In genomic region chr4:56757270-56757746, GRCh38 we compare ENCODE assay signal across 9 cellular contexts.
DNase-seq lines count a peak whose midpoint lies in the region; ATAC-seq, FAIRE-seq and TF ChIP-seq lines count a peak whose summit lies in the region.
"Had no signal": no experiment of that assay in that cellular context is flagged by ENCODE, and none has a peak within 500 bp of the region (broad histone marks: within the 10 kb centered on the region; RNA-seq: fewer than 3 reads in every experiment).

No MANE protein-coding gene starts in this region.

- dilution Hi-C loops in endothelial cell of umbilical vein (cut with MboI; ENCODE audit: extremely low pct_ligation_motif_present, low sequenced_read_pairs), result no loop called here

- DNase-seq in stimulated activated CD4-positive, alpha-beta T cell treated with anti-CD3 and anti-CD28 coated beads, Interleukin-4, amount 100 ng/mL, for 4 hours, result peak; percentile 4 to 5
- no peak for DNase-seq in stimulated activated CD4-positive, alpha-beta T cell treated with anti-CD3 and anti-CD28 coated beads, Interleukin-4, amount 100 ng/mL, for 1 hour
- peak; percentile 53 for DNase-seq in WERI-Rb-1
- DNase-seq in endothelial cell of umbilical vein (ENCODE audit: low read depth, low spot score), result no peak
- peak; percentile 40 for DNase-seq in stimulated activated CD8-positive, alpha-beta memory T cell treated with anti-CD3 and anti-CD28 coated beads, Interleukin-4, amount 100 ng/mL, for 48 hours
- no peak for DNase-seq in Karpas-422
- DNase-seq in NCI-H1694 (lab: John Stamatoyannopoulos, UW), result no peak

- H3K9me3 ChIP-seq in WERI-Rb-1 (ENCODE audit: severe bottlenecking) (peaks cover 6% of the 10 kb centered on the region), endothelial cell of umbilical vein (replicated peaks; ENCODE audit: control insufficient read depth, insufficient read depth, low read length) (no peaks in the 10 kb centered on the region), Karpas-422 (ENCODE audit: low read length) (no peaks in the 10 kb centered on the region)

- H3K27me3 ChIP-seq in WERI-Rb-1 (ENCODE audit: insufficient read depth, low read depth, severe bottlenecking), result no peaks in the 10 kb centered on the region
- H3K27me3 ChIP-seq in endothelial cell of umbilical vein (ENCODE audit: control insufficient read depth in 2 of 2, insufficient read depth in 2 of 2, low read length in 2 of 2), result no peaks in the 10 kb centered on the region
- no peaks in the 10 kb centered on the region for H3K27me3 ChIP-seq in Karpas-422 (ENCODE audit: low read length)

- no peak for TF ChIP-seq POLR2A in endothelial cell of umbilical vein (IDR thresholded peaks at IDR 0.05; ENCODE audit: low read depth, low read length)

- FAIRE-seq in endothelial cell of umbilical vein (lab: Jason Lieb, UNC), result no peak
- FAIRE-seq: G401.6 had no signal

- H2AFZ ChIP-seq in endothelial cell of umbilical vein (ENCODE audit: low read depth, low read length), result peak overlapping the region; percentile 58
- H2AFZ ChIP-seq in Karpas-422 (ENCODE audit: low read length), result no peak overlapping the region; the same call in 1 of the 2 replicates

- H3K4me3 ChIP-seq in WERI-Rb-1 (ENCODE audit: low read depth, low read length) (no peak overlapping the region), endothelial cell of umbilical vein (replicated peaks in 1 of 3; ENCODE audit: insufficient read depth in 1 of 3, low read depth in 1 of 3, low read length in 3 of 3) (no peak overlapping the region), Karpas-422 (ENCODE audit: low read length) (no peak overlapping the region)

- BruUV-seq in endothelial cell of umbilical vein (replicated peaks; lab: Mats Ljungman, UMichigan), result no TSS peak

- H3K4me1 ChIP-seq in endothelial cell of umbilical vein (ENCODE audit: control insufficient read depth, extremely low read depth, insufficient read depth, low read length), result peaks cover 16% of the 10 kb centered on the region
- no peaks in the 10 kb centered on the region for H3K4me1 ChIP-seq in Karpas-422 (ENCODE audit: low read length)

- H3K9ac ChIP-seq in endothelial cell of umbilical vein (replicated peaks; ENCODE audit: extremely low read depth, insufficient read depth, low read length) (no peak overlapping the region), Karpas-422 (ENCODE audit: low read length) (no peak overlapping the region)

- intact Hi-C loops in endothelial cell of umbilical vein (cut with micrococcal nuclease), result no loop called here

- POLR2A ChIA-PET in endothelial cell of umbilical vein (lab: Charles Lee), result no interaction called here

- CTCF ChIA-PET in endothelial cell of umbilical vein (lab: Charles Lee), result interaction anchor here (1.3 to 1.6 kb wide), 3 partner anchors 11 to 39 kb away, joined by 3 to 5 read pairs (median 3); no protein-coding TSS in a partner anchor

- H3K36me3 ChIP-seq in WERI-Rb-1 (no peaks in the 10 kb centered on the region), endothelial cell of umbilical vein (ENCODE audit: control insufficient read depth in 2 of 2, extremely low read depth in 1 of 2, insufficient read depth in 2 of 2, low read length in 2 of 2) (no peaks in the 10 kb centered on the region), Karpas-422 (ENCODE audit: insufficient read depth, low read length) (no peaks in the 10 kb centered on the region)

- H3K9me1 ChIP-seq in endothelial cell of umbilical vein (replicated peaks; ENCODE audit: control insufficient read depth, extremely low read depth, insufficient read depth, low read length), result no peaks in the 10 kb centered on the region

- peak; percentile 51 for ATAC-seq in HG03159 (IDR thresholded peaks at IDR 0.05; ENCODE audit: unreplicated experiment)

- H4K20me1 ChIP-seq in endothelial cell of umbilical vein (replicated peaks; ENCODE audit: control insufficient read depth, extremely low read depth, insufficient read depth, low read length) (no peaks in the 10 kb centered on the region), Karpas-422 (ENCODE audit: insufficient read depth, low read depth, low read length) (no peaks in the 10 kb centered on the region)

- H3K27ac ChIP-seq in WERI-Rb-1, result peak overlapping the region; percentile 34; the same call in 1 of the 2 replicates
- peak overlapping the region; percentile 49 for H3K27ac ChIP-seq in endothelial cell of umbilical vein (ENCODE audit: insufficient read depth, low read depth, low read length)
- H3K27ac ChIP-seq in Karpas-422 (ENCODE audit: low read length), result no peak overlapping the region

- no peak overlapping the region for H3K4me2 ChIP-seq in endothelial cell of umbilical vein (ENCODE audit: insufficient read depth, low read length)
- no peak overlapping the region for H3K4me2 ChIP-seq in Karpas-422 (ENCODE audit: low read depth, low read length, poor library complexity, severe bottlenecking)

- TF ChIP-seq CTCF in WERI-Rb-1 (IDR thresholded peaks at IDR 0.05; ENCODE audit: low read depth, low read length) (no peak), endothelial cell of umbilical vein (IDR thresholded peaks at IDR 0.05; ENCODE audit: extremely low read depth in 1 of 2, insufficient read depth in 1 of 2, low read depth in 1 of 2, low read length in 2 of 2) (no peak)

- H3K79me2 ChIP-seq in endothelial cell of umbilical vein (ENCODE audit: control insufficient read depth, insufficient read depth, low read length) (no peaks in the 10 kb centered on the region), Karpas-422 (ENCODE audit: low read length) (no peaks in the 10 kb centered on the region)

- H3K9me2 ChIP-seq in Karpas-422 (replicated peaks; ENCODE audit: insufficient read depth, low read length), result no peaks in the 10 kb centered on the region

TF ChIP-seq in endothelial cell of umbilical vein, 7 proteins besides CTCF, POLR2A, EP300 and RAD21:
- TF ChIP-seq POLR2AphosphoS5 (IDR thresholded peaks at IDR 0.05; ENCODE audit: insufficient read depth, low read depth, low read length), result no peak
- TF ChIP-seq JUN (IDR thresholded peaks at IDR 0.05; ENCODE audit: borderline replicate concordance, insufficient read depth, insufficient read length, low read depth), result no peak
- TF ChIP-seq EZH2 (IDR thresholded peaks at IDR 0.05; ENCODE audit: borderline replicate concordance, low read depth, low read length, severe bottlenecking), result no peak
- peak; percentile 4 for TF ChIP-seq FOS (IDR thresholded peaks at IDR 0.05; ENCODE audit: borderline replicate concordance, insufficient read depth, low read length)
- TF ChIP-seq, protein P1, sequence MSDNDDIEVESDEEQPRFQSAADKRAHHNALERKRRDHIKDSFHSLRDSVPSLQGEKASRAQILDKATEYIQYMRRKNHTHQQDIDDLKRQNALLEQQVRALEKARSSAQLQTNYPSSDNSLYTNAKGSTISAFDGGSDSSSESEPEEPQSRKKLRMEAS (IDR thresholded peaks at IDR 0.05; ENCODE audit: insufficient read depth, insufficient read length), result no peak

Comparison
In these comparisons a context has a peak if more than half of its experiments do, and no peak if none do; other contexts are left out.
1. DNase-seq: peak in stimulated activated CD4-positive, alpha-beta T cell treated with anti-CD3 and anti-CD28 coated beads, Interleukin-4, amount 100 ng/mL, for 4 hours (2 of 2), WERI-Rb-1 (single experiment) and stimulated activated CD8-positive, alpha-beta memory T cell treated with anti-CD3 and anti-CD28 coated beads, Interleukin-4, amount 100 ng/mL, for 48 hours (single experiment); none in stimulated activated CD4-positive, alpha-beta T cell treated with anti-CD3 and anti-CD28 coated beads, Interleukin-4, amount 100 ng/mL, for 1 hour (single experiment), endothelial cell of umbilical vein (single experiment), Karpas-422 (single experiment) and NCI-H1694 (single experiment).